ENCODE assay signal across 9 cellular contexts in the genomic region with DNA sequence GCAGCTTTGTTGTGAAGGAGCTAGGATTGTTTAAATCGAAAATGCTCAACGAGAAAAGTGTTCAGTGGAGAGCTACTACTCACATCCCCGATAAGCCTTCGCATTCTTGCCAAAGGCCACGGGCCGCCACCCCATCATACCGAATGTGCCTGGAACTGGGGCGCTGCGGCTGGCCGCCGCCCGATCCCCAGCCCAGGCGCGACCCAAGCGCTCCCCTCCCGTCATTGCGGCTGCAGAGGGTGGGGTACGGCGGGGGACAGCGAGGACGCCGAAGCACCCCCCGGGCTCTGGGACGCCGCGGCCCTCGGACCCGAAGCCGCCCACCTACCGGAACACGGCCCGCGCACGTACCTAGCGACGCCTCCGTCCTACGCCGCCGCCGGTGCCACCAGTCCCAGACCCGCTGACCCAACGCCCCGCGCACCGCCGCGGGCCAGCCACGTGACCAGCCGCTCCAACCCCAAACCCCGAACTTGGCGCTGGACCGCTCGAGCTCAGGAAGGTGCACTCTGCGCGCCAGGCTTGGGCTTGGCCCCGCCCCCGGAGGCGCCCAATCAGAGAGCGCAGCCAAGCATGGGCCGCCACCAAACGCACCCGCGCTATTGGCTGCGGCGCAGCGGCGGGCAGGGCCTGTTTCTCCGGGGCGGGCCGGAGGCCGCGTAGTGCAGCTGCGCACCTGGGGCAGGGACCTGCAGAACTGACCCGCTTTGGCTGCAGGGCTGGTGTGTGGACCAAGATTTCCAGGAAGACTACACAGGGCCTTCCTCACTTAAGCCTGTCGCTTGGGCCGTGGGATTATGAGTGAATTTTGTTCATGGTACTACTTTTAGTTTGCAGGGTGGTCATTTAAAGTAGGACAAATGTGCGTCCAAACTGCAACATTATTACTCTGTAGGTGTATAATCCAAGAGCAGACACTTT. TPM values are rescaled to one million over a fixed set of nuclear protein-coding genes. Genes with fewer than 3 reads are reported as not detected.
A peak's percentile ranks its signal among the peaks of the same experiment; 100 is the strongest.
DNase-seq lines count a peak whose midpoint lies in the region; ATAC-seq, FAIRE-seq and TF ChIP-seq lines count a peak whose summit lies in the region.
"Had no signal": no experiment of that assay in that cellular context is flagged by ENCODE, and none has a peak within 500 bp of the region (broad histone marks: within the 10 kb centered on the region; RNA-seq: fewer than 3 reads in every experiment).

A gene (minus strand): TSS at position 530 of the 921 bp plus-strand sequence. CDS start 7,569 bp downstream, outside the sequence.

- peak within 1 kb of the TSS; percentile 76 to 95 for H3K4me3 ChIP-seq in kidney (ENCODE audit: low read length in 2 of 2)

- intact Hi-C loops in kidney (cut with DNase I), result no loop called here

- peak; percentile 62 for FAIRE-seq in kidney (lab: Jason Lieb, UNC)
- FAIRE-seq: islet of Langerhans had no signal

- no peaks in the 10 kb centered on the region for H3K36me3 ChIP-seq in kidney (ENCODE audit: control insufficient read depth in 1 of 2, insufficient read depth in 2 of 2, low read length in 2 of 2)

- peak within 1 kb of the TSS; percentile 70 to 85 for H3K9ac ChIP-seq in kidney (ENCODE audit: low read length in 2 of 2)

- ATAC-seq in GM19035 (IDR thresholded peaks at IDR 0.05; ENCODE audit: unreplicated experiment), result peak; percentile 99
- peak; percentile 97 for ATAC-seq in HG03342 (IDR thresholded peaks at IDR 0.05; ENCODE audit: unreplicated experiment)

- DNase-seq in AML-193 (lab: John Stamatoyannopoulos, UW), result peak; percentile 53 to 64
- DNase-seq in NCI-H460 (ENCODE audit: extremely low read depth, low read depth), result peak; percentile 89
- peak; percentile 84 for DNase-seq in activated CD4-positive, alpha-beta T cell treated with anti-CD3 and anti-CD28 coated beads for 1 hour
- DNase-seq in cerebellar nuclear complex (lab: John Stamatoyannopoulos, UW), result peak; percentile 69 to 87
- DNase-seq in kidney, result peak; percentile 98
- peak; percentile 86 for DNase-seq in stimulated activated CD4-positive, alpha-beta T cell treated with anti-CD3 and anti-CD28 coated beads, Interleukin-15, amount 100 ng/mL, for 1 hour (ENCODE audit: low read depth in 1 of 2, low spot score in 1 of 2)

- H3K27ac ChIP-seq in kidney (ENCODE audit: low read depth in 2 of 2, low read length in 2 of 2), result peak within 1 kb of the TSS; percentile 91 to 94

- H3K9me3 ChIP-seq in kidney (ENCODE audit: control insufficient read depth in 1 of 2, low read length in 2 of 2), result no peaks in the 10 kb centered on the region

- no peak for TF ChIP-seq CTCF in kidney (IDR thresholded peaks at IDR 0.05; ENCODE audit: borderline replicate concordance, extremely low read depth, insufficient read depth)

- no peaks in the 10 kb centered on the region for H3K4me1 ChIP-seq in kidney (ENCODE audit: control insufficient read depth in 1 of 2, insufficient read depth in 1 of 2, low read depth in 1 of 2, low read length in 2 of 2)

RNA-seq across cellular contexts. Expression of the gene that starts here (rescaled TPM):
- total RNA-seq in NCI-H460 (2014; rRNA removed; shearing (Covaris generic)), result 17.8 and 18.7 TPM in 2 replicates
- polyA plus RNA-seq in NCI-H460 (2014; cell fraction: nucleus; rRNA removed), result 53.4 and 71.0 TPM in 2 replicates
- 162 TPM for total RNA-seq in kidney
- 241 TPM for polyA plus RNA-seq in kidney (ENCODE audit: insufficient read depth, low read depth, low replicate concordance)

Comparison
In these comparisons a context has a peak if more than half of its experiments do, and no peak if none do; other contexts are left out.
1. Peak in every context shown above with its lines: DNase-seq, ATAC-seq, H3K4me3 ChIP-seq and H3K27ac ChIP-seq.